24 cellular contexts compared by ENCODE assay signal in the genomic region with DNA sequence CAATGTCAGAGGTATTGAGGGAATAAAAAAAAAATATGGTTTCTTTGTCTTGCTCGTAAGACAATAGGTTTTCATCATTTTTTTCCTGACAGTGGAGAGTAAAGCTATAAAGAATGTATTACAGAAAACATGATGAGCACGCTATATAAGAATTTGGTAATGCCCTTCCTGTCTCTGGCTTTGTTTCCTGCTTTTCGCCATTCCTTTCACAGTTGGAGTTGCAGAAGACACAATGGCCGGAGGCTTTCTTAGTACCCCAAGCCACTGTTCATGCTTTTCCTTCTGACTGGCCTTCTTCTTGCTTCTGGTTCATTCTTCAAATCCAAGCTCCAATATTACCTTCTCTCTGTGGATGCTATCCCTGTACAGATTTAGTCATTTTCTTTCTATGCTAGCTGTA.
A peak's percentile ranks its signal among the peaks of the same experiment; 100 is the strongest.
DNase-seq lines count a peak whose midpoint lies in the region; ATAC-seq and TF ChIP-seq lines count a peak whose summit lies in the region.
"Had no signal": no experiment of that assay in that cellular context is flagged by ENCODE, and none has a peak within 500 bp of the region (broad histone marks: within the 10 kb centered on the region; RNA-seq: fewer than 3 reads in every experiment).

No MANE protein-coding gene starts in this region.

- H3K27ac ChIP-seq in RWPE2 (ENCODE audit: poor library complexity, severe bottlenecking) (no peak overlapping the region), mesodermal cell (ENCODE audit: low read depth, low read length, severe bottlenecking) (peak overlapping the region; percentile 51), ovary (no peak overlapping the region)
- H3K27ac ChIP-seq: A549, foreskin keratinocyte, lower lobe of right lung, upper lobe of right lung had no signal

- no peaks in the 10 kb centered on the region for H3K4me1 ChIP-seq in RWPE2 (ENCODE audit: insufficient read depth, poor library complexity, severe bottlenecking)
- H3K4me1 ChIP-seq in mesodermal cell (ENCODE audit: control insufficient read depth, insufficient read depth, low read length, poor library complexity, severe bottlenecking), result peaks cover 5% of the 10 kb centered on the region
- no peaks in the 10 kb centered on the region for H3K4me1 ChIP-seq in ovary (ENCODE audit: insufficient read depth)
- H3K4me1 ChIP-seq: A549, BE2C, foreskin keratinocyte, lower lobe of right lung, upper lobe of right lung had no signal

- no peak overlapping the region for H3K4me3 ChIP-seq in RWPE2 (ENCODE audit: severe bottlenecking)
- H3K4me3 ChIP-seq in epithelial cell of esophagus (ENCODE audit: low read length), result no peak overlapping the region
- no peak overlapping the region for H3K4me3 ChIP-seq in mesodermal cell (ENCODE audit: extremely low read depth, insufficient read depth, low read length, poor library complexity, severe bottlenecking)
- no peak overlapping the region for H3K4me3 ChIP-seq in ovary
- H3K4me3 ChIP-seq: A549, lower lobe of right lung, upper lobe of right lung had no signal

- H3K36me3 ChIP-seq in RWPE2 (ENCODE audit: low read depth) (no peaks in the 10 kb centered on the region), mesodermal cell (ENCODE audit: control insufficient read depth, insufficient read depth, low read length) (no peaks in the 10 kb centered on the region), ovary (no peaks in the 10 kb centered on the region)
- H3K36me3 ChIP-seq: BE2C, lower lobe of right lung, upper lobe of right lung had no signal

- H3K9me3 ChIP-seq in RWPE2 (ENCODE audit: severe bottlenecking) (no peaks in the 10 kb centered on the region), mesodermal cell (ENCODE audit: control insufficient read depth, low read length) (no peaks in the 10 kb centered on the region), ovary (no peaks in the 10 kb centered on the region)
- H3K9me3 ChIP-seq: A549, BE2C, lower lobe of right lung, upper lobe of right lung had no signal

- DNase-seq in EH (ENCODE audit: low read depth) (peak; percentile 0), RWPE2 (ENCODE audit: low spot score) (no peak), epithelial cell of esophagus (ENCODE audit: low read depth) (peak; percentile 57), NOMO-1 (lab: John Stamatoyannopoulos, UW; ENCODE audit: unreplicated experiment in 2 of 2) (no peak), ovary (no peak)
- DNase-seq: activated B cell treated with CpG ODN at 0.5 μM for 24 hours; activated CD8-positive, alpha-beta memory T cell treated with anti-CD3 and anti-CD28 coated beads, Interleukin-2, amount 50 U/mL, for 4 hours; anterior cingulate cortex; BE2C; DMS53; GOT3; lower lobe of right lung; NCI-H1092 treated with DMSO at 0.1 percent for 48 hours; NCI-H2029; stimulated activated CD4-positive, alpha-beta T cell treated with anti-CD3 and anti-CD28 coated beads, Interleukin-1b, Interleukin-23, amount 100 ng/mL, for 48 hours; upper lobe of right lung had no signal

- WGBS in mesodermal cell (ENCODE audit: insufficient coverage in 2 of 2), 2 experiments, result 66 to 67% methylated on average over 4 of the region's 4 CpGs
- 83 to 89% (median 86%) methylated on average over 4 of the region's 4 CpGs for WGBS in ovary, 3 donors

- H3K27me3 ChIP-seq in RWPE2 (ENCODE audit: insufficient read depth, poor library complexity, severe bottlenecking), result no peaks in the 10 kb centered on the region
- no peaks in the 10 kb centered on the region for H3K27me3 ChIP-seq in ovary
- H3K27me3 ChIP-seq: BE2C, foreskin keratinocyte, upper lobe of right lung had no signal

- peak; percentile 35; the same call in 1 of the 3 replicates for ATAC-seq in RWPE2 (ENCODE audit: low read depth)
- no peak for ATAC-seq in GM18907 (IDR thresholded peaks at IDR 0.05; ENCODE audit: unreplicated experiment)
- no peak for ATAC-seq in HG02884 (IDR thresholded peaks at IDR 0.05; ENCODE audit: unreplicated experiment)
- ATAC-seq: A549; activated naive CD4-positive, alpha-beta T cell treated with anti-CD3 and anti-CD28 coated beads, Interleukin-2, amount 50 U/mL, for 72 hours; activated T-helper 17 cell treated with anti-CD3 and anti-CD28 coated beads, Interleukin-2, amount 50 U/mL, for 72 hours; foreskin keratinocyte; HepG2; lower lobe of right lung; upper lobe of right lung had no signal

- no peak for TF ChIP-seq CTCF in RWPE2 (IDR thresholded peaks at IDR 0.05; ENCODE audit: poor library complexity, severe bottlenecking)
- no peak for TF ChIP-seq CTCF in epithelial cell of esophagus (IDR thresholded peaks at IDR 0.05; ENCODE audit: insufficient read depth, low read depth, low read length, missing control alignments)
- TF ChIP-seq CTCF in ovary (IDR thresholded peaks at IDR 0.05), result no peak

- TF ChIP-seq POLR2A in ovary (IDR thresholded peaks at IDR 0.05), result no peak

- intact Hi-C loops in ovary (cut with DNase I), result no loop called here

- no peak for TF ChIP-seq EP300 in ovary (IDR thresholded peaks at IDR 0.05)

Comparison
In these comparisons a context has a peak if more than half of its experiments do, and no peak if none do; other contexts are left out.
1. DNase-seq: peak in EH (single experiment) and epithelial cell of esophagus (single experiment); none in RWPE2 (single experiment), NOMO-1 (0 of 2) and ovary (0 of 5).